Comparison of ENCODE assay signal across 10 cellular contexts in genomic region chr10:35216303-35216905, GRCh38.
DNase-seq lines count a peak whose midpoint lies in the region; ATAC-seq, FAIRE-seq and TF ChIP-seq lines count a peak whose summit lies in the region.
"Had no signal": no experiment of that assay in that cellular context is flagged by ENCODE, and none has a peak within 500 bp of the region (broad histone marks: within the 10 kb centered on the region; RNA-seq: fewer than 3 reads in every experiment).

No MANE protein-coding gene starts in this region.

- DNase-seq in NK-92 treated with Interleukin-12 subunit alpha and Interleukin-12 subunit beta, amount 100 ng/mL, for 24 hours (lab: John Stamatoyannopoulos, UW): peak; percentile 38
- DNase-seq in NK-92 (lab: John Stamatoyannopoulos, UW; ENCODE audit: unreplicated experiment) (no peak), UCSD-AML1 (lab: John Stamatoyannopoulos, UW; ENCODE audit: unreplicated experiment) (peak; percentile 27), glomerular visceral epithelial cell (ENCODE audit: extremely low spot score) (peak; percentile 60), GM12892 (ENCODE audit: insufficient read length) (no peak)
- peak; percentile 57 for DNase-seq in stimulated activated CD8-positive, alpha-beta memory T cell treated with anti-CD3 and anti-CD28 coated beads, Interleukin-4, amount 100 ng/mL, for 48 hours

- no peak for FAIRE-seq in GM12892 (lab: Jason Lieb, UNC)
- FAIRE-seq: A549 had no signal

- no peak for TF ChIP-seq POLR2A in GM12892 (IDR thresholded peaks at IDR 0.05; ENCODE audit: low read depth, low read length)

- ATAC-seq in GM18517 (IDR thresholded peaks at IDR 0.05; ENCODE audit: unreplicated experiment) (no peak), HG03460 (IDR thresholded peaks at IDR 0.05; ENCODE audit: unreplicated experiment) (no peak)
- ATAC-seq: A549, SK-N-SH treated with all-trans-retinoic acid at 6 μM for 48 hours had no signal

Comparison
In these comparisons a context has a peak if more than half of its experiments do, and no peak if none do; other contexts are left out.
1. DNase-seq: peak in NK-92 treated with Interleukin-12 subunit alpha and Interleukin-12 subunit beta, amount 100 ng/mL, for 24 hours (single experiment), UCSD-AML1 (single experiment), glomerular visceral epithelial cell (single experiment) and stimulated activated CD8-positive, alpha-beta memory T cell treated with anti-CD3 and anti-CD28 coated beads, Interleukin-4, amount 100 ng/mL, for 48 hours (single experiment); none in NK-92 (single experiment) and GM12892 (single experiment).